1 cellular context compared by ENCODE assay signal in the genomic region with DNA sequence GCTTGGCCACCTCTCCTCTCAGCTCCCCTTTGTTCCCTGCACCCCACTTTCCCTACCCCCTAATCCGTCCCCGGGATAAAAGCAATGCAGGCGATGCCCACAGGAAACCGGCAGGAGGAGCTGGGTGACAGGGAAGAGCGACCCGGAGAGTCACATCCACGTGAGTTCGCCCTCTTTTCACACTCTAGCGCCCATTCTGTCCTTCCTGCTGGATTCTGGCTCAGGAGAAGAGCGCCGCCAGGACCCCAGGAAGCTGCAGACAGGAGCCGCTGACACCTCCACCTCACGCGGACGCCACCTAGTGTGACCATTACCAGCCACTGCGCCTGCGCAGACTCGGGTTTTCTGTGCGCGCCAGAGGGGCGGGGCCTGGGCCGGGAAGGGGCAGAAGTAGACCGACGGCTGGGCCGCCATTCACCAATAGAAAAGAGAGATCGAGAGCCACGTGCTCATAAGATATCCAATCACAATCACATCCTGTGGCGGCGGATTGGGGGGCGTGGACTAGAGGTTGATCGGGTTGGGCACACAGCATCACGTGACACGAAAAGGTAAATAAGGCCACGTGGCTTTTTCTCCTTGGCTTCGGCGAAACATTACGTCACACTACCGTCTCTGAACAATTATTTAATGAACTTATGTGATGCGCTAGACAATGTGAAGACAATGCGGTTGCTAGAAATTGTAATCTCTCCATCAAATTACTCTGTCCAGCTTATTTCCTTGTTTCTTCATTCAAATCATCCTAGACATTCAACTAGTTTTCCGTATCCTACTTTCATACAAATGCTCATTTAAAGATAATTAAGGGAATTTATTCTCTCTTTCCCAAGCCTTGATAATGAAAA.
TF ChIP-seq lines count a peak whose summit lies in the region.

No MANE protein-coding gene starts in this region.

TF ChIP-seq in HepG2, 621 proteins besides CTCF, POLR2A, EP300 and RAD21 (continued from another document and continues in another):
- TF ChIP-seq, protein P1, sequence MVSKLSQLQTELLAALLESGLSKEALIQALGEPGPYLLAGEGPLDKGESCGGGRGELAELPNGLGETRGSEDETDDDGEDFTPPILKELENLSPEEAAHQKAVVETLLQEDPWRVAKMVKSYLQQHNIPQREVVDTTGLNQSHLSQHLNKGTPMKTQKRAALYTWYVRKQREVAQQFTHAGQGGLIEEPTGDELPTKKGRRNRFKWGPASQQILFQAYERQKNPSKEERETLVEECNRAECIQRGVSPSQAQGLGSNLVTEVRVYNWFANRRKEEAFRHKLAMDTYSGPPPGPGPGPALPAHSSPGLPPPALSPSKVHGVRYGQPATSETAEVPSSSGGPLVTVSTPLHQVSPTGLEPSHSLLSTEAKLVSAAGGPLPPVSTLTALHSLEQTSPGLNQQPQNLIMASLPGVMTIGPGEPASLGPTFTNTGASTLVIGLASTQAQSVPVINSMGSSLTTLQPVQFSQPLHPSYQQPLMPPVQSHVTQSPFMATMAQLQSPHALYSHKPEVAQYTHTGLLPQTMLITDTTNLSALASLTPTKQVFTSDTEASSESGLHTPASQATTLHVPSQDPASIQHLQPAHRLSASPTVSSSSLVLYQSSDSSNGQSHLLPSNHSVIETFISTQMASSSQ (IDR thresholded peaks at IDR 0.05; ENCODE audit: low read depth) = no peak
- TF ChIP-seq, protein P1 (CRISPR knock-in tag; IDR thresholded peaks at IDR 0.05; ENCODE audit: borderline replicate concordance) = peak; percentile 59; the same call in 1 of the 2 replicates
- TF ChIP-seq, protein P2, sequence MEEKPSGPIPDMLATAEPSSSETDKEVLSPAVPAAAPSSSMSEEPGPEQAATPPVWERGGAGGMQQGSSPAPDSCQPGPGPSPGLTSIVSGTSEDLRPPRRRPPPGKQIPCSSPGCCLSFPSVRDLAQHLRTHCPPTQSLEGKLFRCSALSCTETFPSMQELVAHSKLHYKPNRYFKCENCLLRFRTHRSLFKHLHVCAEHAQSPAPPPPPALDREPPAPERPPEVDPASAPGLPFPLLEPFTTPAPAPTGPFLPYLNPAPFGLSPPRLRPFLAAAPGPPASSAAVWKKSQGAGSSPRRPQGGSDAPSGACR (CRISPR knock-in tag; IDR thresholded peaks at IDR 0.05) = no peak
- TF ChIP-seq ZBTB8A (CRISPR knock-in tag; IDR thresholded peaks at IDR 0.05; ENCODE audit: borderline replicate concordance, low read depth) = no peak
- no peak for TF ChIP-seq HNRNPK (IDR thresholded peaks at IDR 0.05; ENCODE audit: low read depth, low read length, poor library complexity, severe bottlenecking)
- no peak for TF ChIP-seq SMYD3 (CRISPR knock-in tag; IDR thresholded peaks at IDR 0.05)
- TF ChIP-seq, protein P3, sequence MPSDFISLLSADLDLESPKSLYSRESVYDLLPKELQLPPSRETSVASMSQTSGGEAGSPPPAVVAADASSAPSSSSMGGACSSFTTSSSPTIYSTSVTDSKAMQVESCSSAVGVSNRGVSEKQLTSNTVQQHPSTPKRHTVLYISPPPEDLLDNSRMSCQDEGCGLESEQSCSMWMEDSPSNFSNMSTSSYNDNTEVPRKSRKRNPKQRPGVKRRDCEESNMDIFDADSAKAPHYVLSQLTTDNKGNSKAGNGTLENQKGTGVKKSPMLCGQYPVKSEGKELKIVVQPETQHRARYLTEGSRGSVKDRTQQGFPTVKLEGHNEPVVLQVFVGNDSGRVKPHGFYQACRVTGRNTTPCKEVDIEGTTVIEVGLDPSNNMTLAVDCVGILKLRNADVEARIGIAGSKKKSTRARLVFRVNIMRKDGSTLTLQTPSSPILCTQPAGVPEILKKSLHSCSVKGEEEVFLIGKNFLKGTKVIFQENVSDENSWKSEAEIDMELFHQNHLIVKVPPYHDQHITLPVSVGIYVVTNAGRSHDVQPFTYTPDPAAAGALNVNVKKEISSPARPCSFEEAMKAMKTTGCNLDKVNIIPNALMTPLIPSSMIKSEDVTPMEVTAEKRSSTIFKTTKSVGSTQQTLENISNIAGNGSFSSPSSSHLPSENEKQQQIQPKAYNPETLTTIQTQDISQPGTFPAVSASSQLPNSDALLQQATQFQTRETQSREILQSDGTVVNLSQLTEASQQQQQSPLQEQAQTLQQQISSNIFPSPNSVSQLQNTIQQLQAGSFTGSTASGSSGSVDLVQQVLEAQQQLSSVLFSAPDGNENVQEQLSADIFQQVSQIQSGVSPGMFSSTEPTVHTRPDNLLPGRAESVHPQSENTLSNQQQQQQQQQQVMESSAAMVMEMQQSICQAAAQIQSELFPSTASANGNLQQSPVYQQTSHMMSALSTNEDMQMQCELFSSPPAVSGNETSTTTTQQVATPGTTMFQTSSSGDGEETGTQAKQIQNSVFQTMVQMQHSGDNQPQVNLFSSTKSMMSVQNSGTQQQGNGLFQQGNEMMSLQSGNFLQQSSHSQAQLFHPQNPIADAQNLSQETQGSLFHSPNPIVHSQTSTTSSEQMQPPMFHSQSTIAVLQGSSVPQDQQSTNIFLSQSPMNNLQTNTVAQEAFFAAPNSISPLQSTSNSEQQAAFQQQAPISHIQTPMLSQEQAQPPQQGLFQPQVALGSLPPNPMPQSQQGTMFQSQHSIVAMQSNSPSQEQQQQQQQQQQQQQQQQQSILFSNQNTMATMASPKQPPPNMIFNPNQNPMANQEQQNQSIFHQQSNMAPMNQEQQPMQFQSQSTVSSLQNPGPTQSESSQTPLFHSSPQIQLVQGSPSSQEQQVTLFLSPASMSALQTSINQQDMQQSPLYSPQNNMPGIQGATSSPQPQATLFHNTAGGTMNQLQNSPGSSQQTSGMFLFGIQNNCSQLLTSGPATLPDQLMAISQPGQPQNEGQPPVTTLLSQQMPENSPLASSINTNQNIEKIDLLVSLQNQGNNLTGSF (CRISPR knock-in tag; IDR thresholded peaks at IDR 0.05) = no peak
- no peak for TF ChIP-seq ZNF337 (CRISPR knock-in tag; IDR thresholded peaks at IDR 0.05; ENCODE audit: borderline replicate concordance, low read depth)
- peak; percentile 97 for TF ChIP-seq TAF1 (CRISPR knock-in tag; IDR thresholded peaks at IDR 0.05)
- TF ChIP-seq NFKB2 (CRISPR knock-in tag; IDR thresholded peaks at IDR 0.05; ENCODE audit: borderline replicate concordance) = peak; percentile 72; the same call in 1 of the 2 replicates
- no peak; the same call in 1 of the 2 replicates for TF ChIP-seq ZC3H13 (CRISPR knock-in tag; IDR thresholded peaks at IDR 0.05)
- TF ChIP-seq, protein P4, sequence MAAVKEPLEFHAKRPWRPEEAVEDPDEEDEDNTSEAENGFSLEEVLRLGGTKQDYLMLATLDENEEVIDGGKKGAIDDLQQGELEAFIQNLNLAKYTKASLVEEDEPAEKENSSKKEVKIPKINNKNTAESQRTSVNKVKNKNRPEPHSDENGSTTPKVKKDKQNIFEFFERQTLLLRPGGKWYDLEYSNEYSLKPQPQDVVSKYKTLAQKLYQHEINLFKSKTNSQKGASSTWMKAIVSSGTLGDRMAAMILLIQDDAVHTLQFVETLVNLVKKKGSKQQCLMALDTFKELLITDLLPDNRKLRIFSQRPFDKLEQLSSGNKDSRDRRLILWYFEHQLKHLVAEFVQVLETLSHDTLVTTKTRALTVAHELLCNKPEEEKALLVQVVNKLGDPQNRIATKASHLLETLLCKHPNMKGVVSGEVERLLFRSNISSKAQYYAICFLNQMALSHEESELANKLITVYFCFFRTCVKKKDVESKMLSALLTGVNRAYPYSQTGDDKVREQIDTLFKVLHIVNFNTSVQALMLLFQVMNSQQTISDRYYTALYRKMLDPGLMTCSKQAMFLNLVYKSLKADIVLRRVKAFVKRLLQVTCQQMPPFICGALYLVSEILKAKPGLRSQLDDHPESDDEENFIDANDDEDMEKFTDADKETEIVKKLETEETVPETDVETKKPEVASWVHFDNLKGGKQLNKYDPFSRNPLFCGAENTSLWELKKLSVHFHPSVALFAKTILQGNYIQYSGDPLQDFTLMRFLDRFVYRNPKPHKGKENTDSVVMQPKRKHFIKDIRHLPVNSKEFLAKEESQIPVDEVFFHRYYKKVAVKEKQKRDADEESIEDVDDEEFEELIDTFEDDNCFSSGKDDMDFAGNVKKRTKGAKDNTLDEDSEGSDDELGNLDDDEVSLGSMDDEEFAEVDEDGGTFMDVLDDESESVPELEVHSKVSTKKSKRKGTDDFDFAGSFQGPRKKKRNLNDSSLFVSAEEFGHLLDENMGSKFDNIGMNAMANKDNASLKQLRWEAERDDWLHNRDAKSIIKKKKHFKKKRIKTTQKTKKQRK (IDR thresholded peaks at IDR 0.05; ENCODE audit: low read length) = no peak
- TF ChIP-seq, protein P5, sequence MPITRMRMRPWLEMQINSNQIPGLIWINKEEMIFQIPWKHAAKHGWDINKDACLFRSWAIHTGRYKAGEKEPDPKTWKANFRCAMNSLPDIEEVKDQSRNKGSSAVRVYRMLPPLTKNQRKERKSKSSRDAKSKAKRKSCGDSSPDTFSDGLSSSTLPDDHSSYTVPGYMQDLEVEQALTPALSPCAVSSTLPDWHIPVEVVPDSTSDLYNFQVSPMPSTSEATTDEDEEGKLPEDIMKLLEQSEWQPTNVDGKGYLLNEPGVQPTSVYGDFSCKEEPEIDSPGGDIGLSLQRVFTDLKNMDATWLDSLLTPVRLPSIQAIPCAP (CRISPR knock-in tag; IDR thresholded peaks at IDR 0.05; ENCODE audit: low read depth) = no peak
- TF ChIP-seq STAT5B (CRISPR knock-in tag; IDR thresholded peaks at IDR 0.05) = no peak
- TF ChIP-seq ISL2 (CRISPR knock-in tag; IDR thresholded peaks at IDR 0.05) = peak; percentile 59
- TF ChIP-seq, protein P6, sequence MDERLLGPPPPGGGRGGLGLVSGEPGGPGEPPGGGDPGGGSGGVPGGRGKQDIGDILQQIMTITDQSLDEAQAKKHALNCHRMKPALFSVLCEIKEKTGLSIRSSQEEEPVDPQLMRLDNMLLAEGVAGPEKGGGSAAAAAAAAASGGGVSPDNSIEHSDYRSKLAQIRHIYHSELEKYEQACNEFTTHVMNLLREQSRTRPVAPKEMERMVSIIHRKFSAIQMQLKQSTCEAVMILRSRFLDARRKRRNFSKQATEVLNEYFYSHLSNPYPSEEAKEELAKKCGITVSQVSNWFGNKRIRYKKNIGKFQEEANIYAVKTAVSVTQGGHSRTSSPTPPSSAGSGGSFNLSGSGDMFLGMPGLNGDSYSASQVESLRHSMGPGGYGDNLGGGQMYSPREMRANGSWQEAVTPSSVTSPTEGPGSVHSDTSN (CRISPR knock-in tag; IDR thresholded peaks at IDR 0.05) = no peak
- no peak for TF ChIP-seq ZFAT (CRISPR knock-in tag; conservative IDR thresholded peaks at IDR 0.05)
- TF ChIP-seq, protein P7, sequence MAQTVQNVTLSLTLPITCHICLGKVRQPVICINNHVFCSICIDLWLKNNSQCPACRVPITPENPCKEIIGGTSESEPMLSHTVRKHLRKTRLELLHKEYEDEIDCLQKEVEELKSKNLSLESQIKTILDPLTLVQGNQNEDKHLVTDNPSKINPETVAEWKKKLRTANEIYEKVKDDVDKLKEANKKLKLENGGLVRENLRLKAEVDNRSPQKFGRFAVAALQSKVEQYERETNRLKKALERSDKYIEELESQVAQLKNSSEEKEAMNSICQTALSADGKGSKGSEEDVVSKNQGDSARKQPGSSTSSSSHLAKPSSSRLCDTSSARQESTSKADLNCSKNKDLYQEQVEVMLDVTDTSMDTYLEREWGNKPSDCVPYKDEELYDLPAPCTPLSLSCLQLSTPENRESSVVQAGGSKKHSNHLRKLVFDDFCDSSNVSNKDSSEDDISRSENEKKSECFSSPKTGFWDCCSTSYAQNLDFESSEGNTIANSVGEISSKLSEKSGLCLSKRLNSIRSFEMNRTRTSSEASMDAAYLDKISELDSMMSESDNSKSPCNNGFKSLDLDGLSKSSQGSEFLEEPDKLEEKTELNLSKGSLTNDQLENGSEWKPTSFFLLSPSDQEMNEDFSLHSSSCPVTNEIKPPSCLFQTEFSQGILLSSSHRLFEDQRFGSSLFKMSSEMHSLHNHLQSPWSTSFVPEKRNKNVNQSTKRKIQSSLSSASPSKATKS (CRISPR knock-in tag; IDR thresholded peaks at IDR 0.05) = no peak
- TF ChIP-seq, protein P8, sequence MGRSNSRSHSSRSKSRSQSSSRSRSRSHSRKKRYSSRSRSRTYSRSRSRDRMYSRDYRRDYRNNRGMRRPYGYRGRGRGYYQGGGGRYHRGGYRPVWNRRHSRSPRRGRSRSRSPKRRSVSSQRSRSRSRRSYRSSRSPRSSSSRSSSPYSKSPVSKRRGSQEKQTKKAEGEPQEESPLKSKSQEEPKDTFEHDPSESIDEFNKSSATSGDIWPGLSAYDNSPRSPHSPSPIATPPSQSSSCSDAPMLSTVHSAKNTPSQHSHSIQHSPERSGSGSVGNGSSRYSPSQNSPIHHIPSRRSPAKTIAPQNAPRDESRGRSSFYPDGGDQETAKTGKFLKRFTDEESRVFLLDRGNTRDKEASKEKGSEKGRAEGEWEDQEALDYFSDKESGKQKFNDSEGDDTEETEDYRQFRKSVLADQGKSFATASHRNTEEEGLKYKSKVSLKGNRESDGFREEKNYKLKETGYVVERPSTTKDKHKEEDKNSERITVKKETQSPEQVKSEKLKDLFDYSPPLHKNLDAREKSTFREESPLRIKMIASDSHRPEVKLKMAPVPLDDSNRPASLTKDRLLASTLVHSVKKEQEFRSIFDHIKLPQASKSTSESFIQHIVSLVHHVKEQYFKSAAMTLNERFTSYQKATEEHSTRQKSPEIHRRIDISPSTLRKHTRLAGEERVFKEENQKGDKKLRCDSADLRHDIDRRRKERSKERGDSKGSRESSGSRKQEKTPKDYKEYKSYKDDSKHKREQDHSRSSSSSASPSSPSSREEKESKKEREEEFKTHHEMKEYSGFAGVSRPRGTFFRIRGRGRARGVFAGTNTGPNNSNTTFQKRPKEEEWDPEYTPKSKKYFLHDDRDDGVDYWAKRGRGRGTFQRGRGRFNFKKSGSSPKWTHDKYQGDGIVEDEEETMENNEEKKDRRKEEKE (IDR thresholded peaks at IDR 0.05) = no peak
- TF ChIP-seq MXI1 (IDR thresholded peaks at IDR 0.05; ENCODE audit: borderline replicate concordance, low read depth, low read length) = peak; percentile 65; the same call in 1 of the 3 replicates
- TF ChIP-seq SATB2 (CRISPR knock-in tag; IDR thresholded peaks at IDR 0.05) = no peak
